10 cellular contexts compared by ENCODE assay signal in the genomic region with DNA sequence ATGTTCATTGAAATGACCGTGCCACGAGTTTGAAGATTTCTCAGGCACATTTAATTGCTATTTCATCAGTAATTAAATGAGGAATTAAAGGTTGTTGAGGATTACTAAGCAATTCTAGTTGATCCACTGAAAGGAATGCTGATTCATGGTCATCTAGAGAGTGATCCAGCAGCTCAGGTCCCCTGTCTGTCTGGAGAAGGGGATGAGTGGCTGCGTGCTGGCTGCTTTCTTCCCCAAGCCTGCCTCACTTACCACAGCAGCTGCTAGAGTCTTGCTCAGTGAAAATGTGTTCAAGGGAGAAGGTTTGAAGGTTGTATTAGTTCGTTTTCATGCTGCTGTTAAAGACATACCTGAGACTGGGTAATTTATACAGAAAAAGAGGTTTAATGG. TPM values are rescaled to one million over a fixed set of nuclear protein-coding genes. Genes with fewer than 3 reads are reported as not detected.
DNase-seq lines count a peak whose midpoint lies in the region; FAIRE-seq and TF ChIP-seq lines count a peak whose summit lies in the region.
"Had no signal": no experiment of that assay in that cellular context is flagged by ENCODE, and none has a peak within 500 bp of the region (broad histone marks: within the 10 kb centered on the region; RNA-seq: fewer than 3 reads in every experiment).

No MANE protein-coding gene starts in this region.

- H3K9me3 ChIP-seq in A673 (ENCODE audit: low read depth, low read length, poor library complexity, severe bottlenecking) = no peaks in the 10 kb centered on the region

- H3K27ac ChIP-seq in A673 (ENCODE audit: low read depth, low read length, poor library complexity, severe bottlenecking) = peak overlapping the region; percentile 78

- intact Hi-C loops in A673 (cut with micrococcal nuclease; ENCODE audit: unreplicated experiment) = no loop called here
- intact Hi-C loops in activated CD4-positive, alpha-beta T cell treated with anti-CD3 and anti-CD28 coated beads, Interleukin-2, amount 10 ng/mL, durations not matched to agents 24 days and 14 days (cut with micrococcal nuclease) = no loop called here

- peaks cover 47% of the 10 kb centered on the region for H3K4me1 Mint-ChIP-seq in mesothelial cell of epicardium
- no peaks in the 10 kb centered on the region for H3K4me1 Mint-ChIP-seq in activated CD4-positive, alpha-beta T cell treated with anti-CD3 and anti-CD28 coated beads, Interleukin-2, amount 10 ng/mL, durations not matched to agents 24 days and 14 days
- H3K4me1 Mint-ChIP-seq: CD4-positive, CD25-positive, alpha-beta regulatory T cell had no signal

- no peak for FAIRE-seq in bronchial epithelial cell (lab: Jason Lieb, UNC)
- FAIRE-seq in D721Med (lab: Jason Lieb, UNC) = no peak

- H3K27me3 ChIP-seq in A673 (replicated peaks; ENCODE audit: insufficient read depth, low read depth, low read length, poor library complexity) = no peaks in the 10 kb centered on the region
- H3K27me3 ChIP-seq in bronchial epithelial cell (ENCODE audit: control insufficient read depth, insufficient read depth, low read length) = no peaks in the 10 kb centered on the region

- no peaks in the 10 kb centered on the region for H3K36me3 ChIP-seq in A673 (ENCODE audit: insufficient read depth, low read length, poor library complexity, severe bottlenecking)
- no peaks in the 10 kb centered on the region for H3K36me3 ChIP-seq in bronchial epithelial cell (ENCODE audit: control insufficient read depth, insufficient read depth, low read length)

- H3K27ac Mint-ChIP-seq in mesothelial cell of epicardium = peak overlapping the region; percentile 89
- H3K27ac Mint-ChIP-seq in activated CD4-positive, alpha-beta T cell treated with anti-CD3 and anti-CD28 coated beads, Interleukin-2, amount 10 ng/mL, durations not matched to agents 24 days and 14 days = no peak overlapping the region
- H3K27ac Mint-ChIP-seq: CD4-positive, CD25-positive, alpha-beta regulatory T cell had no signal

- CTCF ChIA-PET in A673 (lab: Charles Lee) = no interaction called here

- no TSS peak for BruUV-seq in A673 (replicated peaks; lab: Mats Ljungman, UMichigan)

- TF ChIP-seq CTCF in A673 (conservative IDR thresholded peaks at IDR 0.05; ENCODE audit: low read depth, low read length) (no peak), bronchial epithelial cell (IDR thresholded peaks at IDR 0.05; ENCODE audit: insufficient read depth, low read length, severe bottlenecking) (no peak), mesothelial cell of epicardium (IDR thresholded peaks at IDR 0.05; ENCODE audit: unreplicated experiment) (no peak), D721Med (IDR thresholded peaks at IDR 0.05; ENCODE audit: insufficient read depth, missing control alignments) (no peak)

- peaks cover 43% of the 10 kb centered on the region for H3K4me1 ChIP-seq in A673 (ENCODE audit: insufficient read depth, low read length, poor library complexity, severe bottlenecking)

- H3K27me3 Mint-ChIP-seq in mesothelial cell of epicardium (ENCODE audit: low read depth) = peaks cover 1% of the 10 kb centered on the region
- peaks cover 18% of the 10 kb centered on the region for H3K27me3 Mint-ChIP-seq in activated CD4-positive, alpha-beta T cell treated with anti-CD3 and anti-CD28 coated beads, Interleukin-2, amount 10 ng/mL, durations not matched to agents 24 days and 14 days

- H3K4me3 ChIP-seq in A673 (ENCODE audit: low read depth, low read length, poor library complexity, severe bottlenecking) = no peak overlapping the region
- H3K4me3 ChIP-seq in bronchial epithelial cell (ENCODE audit: low read depth, low read length) = no peak overlapping the region

- DNase-seq in A673 (ENCODE audit: low spot score) = no peak
- DNase-seq in HT1080 (ENCODE audit: low read depth) = peak; percentile 67
- peak; percentile 78 for DNase-seq in bronchial epithelial cell (ENCODE audit: low read depth)
- no peak for DNase-seq in mesothelial cell of epicardium (ENCODE audit: low spot score in 2 of 2, unreplicated experiment in 2 of 2)
- DNase-seq in D721Med (ENCODE audit: insufficient read length, low spot score) = no peak
- no peak for DNase-seq in DMS79 (lab: John Stamatoyannopoulos, UW)
- no peak for DNase-seq in activated CD4-positive, alpha-beta T cell treated with anti-CD3 and anti-CD28 coated beads, Interleukin-2, amount 10 ng/mL, durations not matched to agents 24 days and 14 days
- no peak for DNase-seq in Ammon's horn (ENCODE audit: low spot score)
- DNase-seq: CD4-positive, CD25-positive, alpha-beta regulatory T cell; retina had no signal

- no peaks in the 10 kb centered on the region for H3K9me3 Mint-ChIP-seq in mesothelial cell of epicardium
- no peaks in the 10 kb centered on the region for H3K9me3 Mint-ChIP-seq in activated CD4-positive, alpha-beta T cell treated with anti-CD3 and anti-CD28 coated beads, Interleukin-2, amount 10 ng/mL, durations not matched to agents 24 days and 14 days

- POLR2A ChIA-PET in A673 (lab: Charles Lee; ENCODE audit: low non-redundant PET) = no interaction called here

- no peaks in the 10 kb centered on the region for H3K36me3 Mint-ChIP-seq in mesothelial cell of epicardium
- H3K36me3 Mint-ChIP-seq in activated CD4-positive, alpha-beta T cell treated with anti-CD3 and anti-CD28 coated beads, Interleukin-2, amount 10 ng/mL, durations not matched to agents 24 days and 14 days (ENCODE audit: low read depth) = no peaks in the 10 kb centered on the region
- H3K36me3 Mint-ChIP-seq: CD4-positive, CD25-positive, alpha-beta regulatory T cell had no signal

- no peak overlapping the region for H3K4me3 Mint-ChIP-seq in mesothelial cell of epicardium
- no peak overlapping the region for H3K4me3 Mint-ChIP-seq in activated CD4-positive, alpha-beta T cell treated with anti-CD3 and anti-CD28 coated beads, Interleukin-2, amount 10 ng/mL, durations not matched to agents 24 days and 14 days

RNA-seq across cellular contexts. Expression of gene TGFBI, which starts 7.8 kb away (rescaled TPM):
- 108 and 115 TPM in 2 replicates for total RNA-seq in A673 (2021)
- 34.9 and 56.4 TPM in 2 replicates for total RNA-seq in HT1080 (2014; rRNA removed; shearing (Covaris generic))
- 170 and 171 TPM in 2 replicates for polyA plus RNA-seq in HT1080 (2015; cell fraction: cytosol; rRNA removed)
- 147 and 174 TPM in 2 replicates for polyA plus RNA-seq in HT1080 (2015; cell fraction: nucleus; rRNA removed)
- 211 and 218 TPM in 2 replicates for total RNA-seq in bronchial epithelial cell
- 339 to 354 TPM (median 345 TPM) in 3 replicates for total RNA-seq in mesothelial cell of epicardium
- total RNA-seq in activated CD4-positive, alpha-beta T cell treated with anti-CD3 and anti-CD28 coated beads, Interleukin-2, amount 10 ng/mL, durations not matched to agents 24 days and 14 days = not detected in 2 replicates

Comparison
In these comparisons a context has a peak if more than half of its experiments do, and no peak if none do; other contexts are left out.
1. DNase-seq: peak in HT1080 (single experiment) and bronchial epithelial cell (single experiment); none in A673 (single experiment), mesothelial cell of epicardium (0 of 2), D721Med (single experiment), DMS79 (single experiment), activated CD4-positive, alpha-beta T cell treated with anti-CD3 and anti-CD28 coated beads, Interleukin-2, amount 10 ng/mL, durations not matched to agents 24 days and 14 days (single experiment) and Ammon's horn (single experiment).
2. RNA of gene TGFBI, which starts 7.8 kb away (total RNA-seq): 339 to 354 TPM in mesothelial cell of epicardium, 211 to 218 TPM in bronchial epithelial cell, 108 to 115 TPM in A673 and 34.9 to 56.4 TPM in HT1080; not detected in activated CD4-positive, alpha-beta T cell treated with anti-CD3 and anti-CD28 coated beads, Interleukin-2, amount 10 ng/mL, durations not matched to agents 24 days and 14 days; every median in the first group is over 10 times any median in the second.